ENCODE assay signal across 8 cellular contexts in the genomic region with DNA sequence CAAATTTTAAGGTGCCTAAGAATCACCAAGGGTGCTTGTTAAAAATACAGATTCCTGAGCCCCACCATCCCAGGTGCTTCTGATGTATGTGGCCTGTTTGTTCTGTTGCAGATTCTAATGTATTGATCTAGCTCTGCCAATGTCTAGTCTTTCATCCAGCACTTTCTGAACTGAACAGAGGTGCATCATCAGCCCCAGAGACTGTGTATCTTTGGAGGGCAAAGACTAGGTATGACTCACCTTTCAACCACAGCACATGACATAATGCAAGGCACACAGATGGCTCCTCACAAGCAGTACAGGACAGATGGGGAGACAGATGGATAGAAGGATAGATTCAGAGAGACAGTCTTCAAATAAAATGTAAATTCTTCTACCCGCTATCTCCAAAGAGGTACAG. TPM values are rescaled to one million over a fixed set of nuclear protein-coding genes. Genes with fewer than 3 reads are reported as not detected.
DNase-seq lines count a peak whose midpoint lies in the region; ATAC-seq and TF ChIP-seq lines count a peak whose summit lies in the region.

No MANE protein-coding gene starts in this region.

- no peak overlapping the region for H3K4me2 ChIP-seq in fibroblast of lung (ENCODE audit: extremely low read depth, insufficient read depth, low read length)

- intact Hi-C loops in thyroid gland (cut with DNase I) = no loop called here

- no peaks in the 10 kb centered on the region for H4K20me1 ChIP-seq in fibroblast of lung (ENCODE audit: control insufficient read depth, extremely low read depth, insufficient read depth, low read length)

- no peaks in the 10 kb centered on the region for H3K79me2 ChIP-seq in fibroblast of lung (ENCODE audit: control insufficient read depth, insufficient read depth, low read length)

- no peak overlapping the region for H3K9ac ChIP-seq in fibroblast of lung (ENCODE audit: insufficient read depth, low read length)

- no peak for TF ChIP-seq POLR2A in thyroid gland (IDR thresholded peaks at IDR 0.05)

- no peak overlapping the region for H3K27ac ChIP-seq in fibroblast of lung (ENCODE audit: insufficient read depth, low read length)
- H3K27ac ChIP-seq in thyroid gland = no peak overlapping the region

- H3K36me3 ChIP-seq in fibroblast of lung (ENCODE audit: control insufficient read depth, insufficient read depth, low read length) (no peaks in the 10 kb centered on the region), thyroid gland (peaks cover 0 to 15% of the 10 kb centered on the region in 2 donors)

- no peak overlapping the region for H3K4me3 ChIP-seq in fibroblast of lung (replicated peaks in 1 of 4; ENCODE audit: control extremely low read depth in 1 of 4, insufficient read depth in 1 of 4, low read depth in 3 of 4, low read length in 4 of 4)
- no peak overlapping the region for H3K4me3 ChIP-seq in thyroid gland (replicated peaks in 1 of 3)

- 95 to 100% methylated on average over 1 of the region's 1 CpG for WGBS in thyroid gland, 2 donors

- no peaks in the 10 kb centered on the region for H3K27me3 ChIP-seq in fibroblast of lung (ENCODE audit: control insufficient read depth, insufficient read depth, low read length)
- no peaks in the 10 kb centered on the region for H3K27me3 ChIP-seq in thyroid gland

- peak; percentile 54 for DNase-seq in activated CD4-positive, alpha-beta T cell treated with anti-CD3 and anti-CD28 coated beads for 48 hours
- DNase-seq in activated CD4-positive, alpha-beta T cell treated with anti-CD3 and anti-CD28 coated beads, Interleukin-2, amount 50 U/mL, for 1 hour = no peak
- peak; percentile 79 for DNase-seq in NCI-H82 treated with DMSO at 0.1 percent for 48 hours (lab: John Stamatoyannopoulos, UW; ENCODE audit: unreplicated experiment)
- DNase-seq in fibroblast of lung (ENCODE audit: low read depth in 2 of 2) = peak; percentile 20 to 75
- no peak for DNase-seq in NCI-H510A (lab: John Stamatoyannopoulos, UW)
- no peak for DNase-seq in thyroid gland
- no peak for DNase-seq in GOT3 (lab: John Stamatoyannopoulos, UW)

- H3K9me3 ChIP-seq in fibroblast of lung (ENCODE audit: control insufficient read depth, insufficient read depth, low read depth, low read length) = no peaks in the 10 kb centered on the region
- H3K9me3 ChIP-seq in thyroid gland = no peaks in the 10 kb centered on the region

- no peak for TF ChIP-seq CTCF in fibroblast of lung (conservative IDR thresholded peaks at IDR 0.05 in 1 of 2, IDR thresholded peaks at IDR 0.05 in 1 of 2; ENCODE audit: low read depth in 1 of 2, low read length in 2 of 2)
- no peak for TF ChIP-seq CTCF in thyroid gland (IDR thresholded peaks at IDR 0.05)

- H3K4me1 ChIP-seq in fibroblast of lung (ENCODE audit: control insufficient read depth, extremely low read depth, insufficient read depth, low read length) (peaks cover 3% of the 10 kb centered on the region), thyroid gland (no peaks in the 10 kb centered on the region)

- H2AFZ ChIP-seq in fibroblast of lung (ENCODE audit: low read length) = no peak overlapping the region

- peak; percentile 90 for ATAC-seq in HG02610 (IDR thresholded peaks at IDR 0.05; ENCODE audit: unreplicated experiment)

RNA-seq across cellular contexts. Expression of gene CD58, which starts 32.3 kb away (rescaled TPM):
- 5.6 and 8.4 TPM in 2 replicates for total RNA-seq in fibroblast of lung
- 10.0 and 16.3 TPM in 2 replicates for polyA plus RNA-seq in fibroblast of lung
- 6.2 and 8.6 TPM in 2 replicates for polyA plus RNA-seq in fibroblast of lung (2012)
- 0.41 TPM in 1 of 2 replicates, not detected in the other for polyA minus RNA-seq in fibroblast of lung (ENCODE audit: low replicate concordance)
- total RNA-seq in thyroid gland = 10 to 100 TPM; 17.5 to 51.9 (median 23.1) TPM

Comparison
In these comparisons a context has a peak if more than half of its experiments do, and no peak if none do; other contexts are left out.
1. DNase-seq: peak in activated CD4-positive, alpha-beta T cell treated with anti-CD3 and anti-CD28 coated beads for 48 hours (single experiment), NCI-H82 treated with DMSO at 0.1 percent for 48 hours (single experiment) and fibroblast of lung (2 of 2); none in activated CD4-positive, alpha-beta T cell treated with anti-CD3 and anti-CD28 coated beads, Interleukin-2, amount 50 U/mL, for 1 hour (single experiment), NCI-H510A (single experiment), thyroid gland (0 of 2) and GOT3 (single experiment).